ENCODE assay signal across 1 cellular context in the genomic region with DNA sequence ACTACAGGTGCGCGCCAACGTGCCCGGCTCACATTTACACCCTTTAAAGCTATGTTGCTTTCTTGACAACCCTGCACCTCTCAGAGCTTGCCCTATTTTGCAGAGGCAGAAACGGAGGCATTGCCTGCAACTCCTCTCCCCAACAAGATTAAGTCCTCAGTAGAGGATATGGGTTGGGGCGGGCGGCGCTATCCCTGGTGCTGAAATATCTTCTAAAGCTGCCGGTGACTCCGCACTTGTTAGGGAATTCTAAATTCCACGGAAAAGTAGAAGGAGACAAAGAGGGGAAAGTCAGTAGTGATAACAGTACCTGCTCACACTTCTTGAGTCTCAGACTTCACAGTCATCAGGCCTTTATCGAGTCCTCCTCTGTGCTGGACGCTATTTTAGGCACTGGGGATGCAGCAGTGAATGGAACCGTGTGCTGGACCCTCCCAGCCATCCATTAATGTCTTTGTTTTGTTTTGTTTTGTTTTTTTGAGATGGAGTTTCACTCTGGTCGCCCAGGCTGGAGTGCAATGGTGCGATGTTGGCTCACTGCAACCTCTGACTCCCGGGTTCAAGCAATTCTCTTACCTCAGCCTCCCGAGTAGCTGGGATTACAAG.
TF ChIP-seq lines count a peak whose summit lies in the region.

No MANE protein-coding gene starts in this region.

TF ChIP-seq in H1, 55 proteins besides CTCF, POLR2A, EP300 and RAD21:
- peak; percentile 60 to 80; a peak in 2 of 4 replicates for TF ChIP-seq SIN3A (conservative IDR thresholded peaks at IDR 0.05 in 1 of 2, IDR thresholded peaks at IDR 0.05 in 1 of 2; ENCODE audit: low read depth in 1 of 2, low read length in 2 of 2)
- 0 out of 4 replicates have a peak, but pooled peaks of 1 of the 2 experiments have one; percentile 20 for TF ChIP-seq HDAC2 (IDR thresholded peaks at IDR 0.05; ENCODE audit: borderline replicate concordance in 1 of 2, low read depth in 2 of 2, low read length in 2 of 2)
- TF ChIP-seq BCL11A (IDR thresholded peaks at IDR 0.05; ENCODE audit: low read depth in 2 of 2, low read length in 2 of 2) = no peak
